ENCODE assay signal across 22 cellular contexts in genomic region chr6:15499591-15499990, GRCh38.
DNase-seq lines count a peak whose midpoint lies in the region; TF ChIP-seq lines count a peak whose summit lies in the region.
"Had no signal": no experiment of that assay in that cellular context is flagged by ENCODE, and none has a peak within 500 bp of the region (broad histone marks: within the 10 kb centered on the region; RNA-seq: fewer than 3 reads in every experiment).

No MANE protein-coding gene starts in this region.

- DNase-seq in H7, result peak; percentile 29
- DNase-seq in WERI-Rb-1, result no peak
- DNase-seq in nephron progenitor cell, result no peak
- DNase-seq in suprapubic skin (ENCODE audit: low spot score in 2 of 2), result peak; percentile 6 to 41
- no peak for DNase-seq in SK-N-DZ (ENCODE audit: low spot score)
- DNase-seq in CD4-positive, alpha-beta memory T cell, result no peak
- DNase-seq in NCI-H2107 (lab: John Stamatoyannopoulos, UW), result no peak
- DNase-seq: ACHN, AML-193, Caco-2, HCEC 1CT, Kasumi-1, MM.1S, NCI-H1092, NCI-H1436 treated with DMSO at 0.1 percent for 48 hours, NCI-H2029 treated with DMSO at 0.1 percent for 48 hours, NCI-H2171 treated with DMSO at 0.1 percent for 48 hours, NCI-H446, NCI-H69 had no signal

- peaks cover 4% of the 10 kb centered on the region for H3K9me3 Mint-ChIP-seq in nephron progenitor cell
- H3K9me3 Mint-ChIP-seq in CD4-positive, alpha-beta memory T cell, result no peaks in the 10 kb centered on the region
- H3K9me3 Mint-ChIP-seq: IgD-negative memory B cell had no signal

- TF ChIP-seq POLR2A in suprapubic skin (IDR thresholded peaks at IDR 0.05), result no peak

- peak overlapping the region; percentile 54 for H3K27ac Mint-ChIP-seq in nephron progenitor cell
- peak overlapping the region in 2 of 7 donors; percentile 37 to 59 for H3K27ac Mint-ChIP-seq in CD4-positive, alpha-beta memory T cell

- WGBS in suprapubic skin, result 95% methylated on average over 9 of the region's 9 CpGs

- POLR2A ChIA-PET in CD4-positive, alpha-beta memory T cell (lab: Charles Lee; ENCODE audit: partially characterized antibody), result no interaction called here

- H3K4me3 Mint-ChIP-seq in nephron progenitor cell, result no peak overlapping the region
- H3K4me3 Mint-ChIP-seq in CD4-positive, alpha-beta memory T cell, result no peak overlapping the region
- H3K4me3 Mint-ChIP-seq: CD14-positive monocyte had no signal

- H3K4me1 ChIP-seq in suprapubic skin, result peaks cover 41% of the 10 kb centered on the region
- H3K4me1 ChIP-seq in CD4-positive, alpha-beta memory T cell (ENCODE audit: insufficient read depth, low read length), result no peaks in the 10 kb centered on the region
- H3K4me1 ChIP-seq: Caco-2 had no signal

- H3K27ac ChIP-seq in WERI-Rb-1 (peak overlapping the region; percentile 2; the same call in 1 of the 2 replicates), suprapubic skin (no peak overlapping the region)
- H3K27ac ChIP-seq in CD4-positive, alpha-beta memory T cell (ENCODE audit: low read depth, low read length), result no peak overlapping the region
- H3K27ac ChIP-seq: SJSA1 had no signal

- CTCF ChIA-PET in CD4-positive, alpha-beta memory T cell (lab: Charles Lee; ENCODE audit: partially characterized antibody), result no interaction called here

- H3K27me3 Mint-ChIP-seq in nephron progenitor cell (ENCODE audit: low read depth, poor library complexity), result no peaks in the 10 kb centered on the region
- H3K27me3 Mint-ChIP-seq in CD4-positive, alpha-beta memory T cell, result no peaks in the 10 kb centered on the region
- H3K27me3 Mint-ChIP-seq: IgD-negative memory B cell had no signal

- no peak overlapping the region for H3K4me3 ChIP-seq in H7 (ENCODE audit: insufficient read depth, low read depth, low read length)
- H3K4me3 ChIP-seq in WERI-Rb-1 (ENCODE audit: low read depth, low read length), result no peak overlapping the region
- no peak overlapping the region for H3K4me3 ChIP-seq in suprapubic skin
- no peak overlapping the region for H3K4me3 ChIP-seq in CD4-positive, alpha-beta memory T cell (ENCODE audit: low read length in 2 of 2)
- H3K4me3 ChIP-seq: SJSA1 had no signal

- intact Hi-C loops in CD4-positive, alpha-beta memory T cell (cut with micrococcal nuclease), result no loop called here

- peaks cover 70% of the 10 kb centered on the region for H3K36me3 ChIP-seq in H7 (replicated peaks; ENCODE audit: control insufficient read depth, insufficient read depth, low read length)
- peaks cover 79% of the 10 kb centered on the region for H3K36me3 ChIP-seq in WERI-Rb-1
- peaks cover 41% of the 10 kb centered on the region for H3K36me3 ChIP-seq in suprapubic skin
- H3K36me3 ChIP-seq in CD4-positive, alpha-beta memory T cell (ENCODE audit: insufficient read depth, low read length), result peaks cover 64% of the 10 kb centered on the region

- TF ChIP-seq CTCF in WERI-Rb-1 (IDR thresholded peaks at IDR 0.05; ENCODE audit: low read depth, low read length) (no peak), nephron progenitor cell (IDR thresholded peaks at IDR 0.05) (no peak), suprapubic skin (IDR thresholded peaks at IDR 0.05) (no peak)

- H3K27me3 ChIP-seq in H7 (ENCODE audit: control insufficient read depth, insufficient read depth, low read length) (no peaks in the 10 kb centered on the region), WERI-Rb-1 (ENCODE audit: insufficient read depth, low read depth, severe bottlenecking) (no peaks in the 10 kb centered on the region), suprapubic skin (no peaks in the 10 kb centered on the region)
- H3K27me3 ChIP-seq in CD4-positive, alpha-beta memory T cell (ENCODE audit: insufficient read depth, low read length), result no peaks in the 10 kb centered on the region
- H3K27me3 ChIP-seq: SJSA1 had no signal

- TF ChIP-seq EP300 in suprapubic skin (IDR thresholded peaks at IDR 0.05), result no peak

- H3K36me3 Mint-ChIP-seq in nephron progenitor cell (ENCODE audit: low read depth), result peaks cover 75% of the 10 kb centered on the region
- H3K36me3 Mint-ChIP-seq in CD4-positive, alpha-beta memory T cell, result peaks cover 34 to 72% of the 10 kb centered on the region in 2 donors

- H3K4me1 Mint-ChIP-seq in nephron progenitor cell, result peaks cover 83% of the 10 kb centered on the region
- H3K4me1 Mint-ChIP-seq in CD4-positive, alpha-beta memory T cell, result peaks cover 0 to 8% (median 5%) of the 10 kb centered on the region in 4 donors

- H3K9me3 ChIP-seq in WERI-Rb-1 (ENCODE audit: severe bottlenecking) (no peaks in the 10 kb centered on the region), suprapubic skin (no peaks in the 10 kb centered on the region)
- no peaks in the 10 kb centered on the region for H3K9me3 ChIP-seq in CD4-positive, alpha-beta memory T cell (ENCODE audit: control insufficient read depth in 1 of 2, low read length in 2 of 2)
- H3K9me3 ChIP-seq: Caco-2, SJSA1 had no signal

Comparison
In these comparisons a context has a peak if more than half of its experiments do, and no peak if none do; other contexts are left out.
1. DNase-seq: peak in H7 (single experiment) and suprapubic skin (2 of 2); none in WERI-Rb-1 (single experiment), nephron progenitor cell (single experiment), SK-N-DZ (single experiment), CD4-positive, alpha-beta memory T cell (0 of 5) and NCI-H2107 (single experiment).